ENCODE assay signal across 10 cellular contexts in the genomic region with DNA sequence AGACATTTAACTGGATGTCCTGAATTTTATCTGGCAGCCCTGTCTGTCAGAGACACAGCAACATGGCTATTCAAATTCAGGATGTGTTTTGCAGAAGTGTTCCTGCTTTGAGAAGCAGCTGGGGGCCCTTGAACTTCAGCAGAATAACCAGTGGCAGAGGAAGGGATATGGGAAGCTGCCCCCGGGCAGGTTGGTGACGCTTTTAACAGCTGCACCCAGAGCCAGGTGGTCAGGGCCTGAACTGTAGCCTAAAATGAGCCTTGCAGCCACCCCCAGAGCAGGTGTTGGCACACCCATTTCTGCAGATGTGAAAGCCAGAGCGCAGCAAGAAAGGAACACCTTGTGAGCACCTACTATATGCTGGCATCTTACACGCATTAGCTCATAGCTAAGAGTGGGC.
DNase-seq lines count a peak whose midpoint lies in the region; ATAC-seq, FAIRE-seq and TF ChIP-seq lines count a peak whose summit lies in the region.
"Had no signal": no experiment of that assay in that cellular context is flagged by ENCODE, and none has a peak within 500 bp of the region (broad histone marks: within the 10 kb centered on the region; RNA-seq: fewer than 3 reads in every experiment).

No MANE protein-coding gene starts in this region.

- peaks cover 18% of the 10 kb centered on the region for H3K4me1 Mint-ChIP-seq in HFFc6 (ENCODE audit: low read depth)

- no peak for FAIRE-seq in small intestine (lab: Jason Lieb, UNC)
- FAIRE-seq: bronchial epithelial cell had no signal

- H3K9me3 Mint-ChIP-seq in HFFc6 = no peaks in the 10 kb centered on the region

- WGBS in right lobe of liver (ENCODE audit: insufficient coverage, low coverage, low lambda C conversion rate, missing lambda C conversion rate) = 74% methylated on average over 4 of the region's 4 CpGs
- WGBS in small intestine, 3 donors = 19 to 46% (median 27%) methylated on average over 4 of the region's 4 CpGs

- H3K36me3 ChIP-seq in right lobe of liver (no peaks in the 10 kb centered on the region), small intestine (ENCODE audit: control insufficient read depth in 2 of 2, insufficient read depth in 2 of 2, low read length in 2 of 2) (no peaks in the 10 kb centered on the region)

- ATAC-seq in GM18508 (IDR thresholded peaks at IDR 0.05; ENCODE audit: insufficient read depth, unreplicated experiment) (peak; percentile 41), GM21825 (IDR thresholded peaks at IDR 0.05; ENCODE audit: unreplicated experiment) (peak; percentile 54), right lobe of liver (peak in 3 of 4 donors; percentile 16 to 37 (median 24))

- no peaks in the 10 kb centered on the region for H3K36me3 Mint-ChIP-seq in HFFc6 (ENCODE audit: low read depth)

- DNase-seq in NCI-H146 (lab: John Stamatoyannopoulos, UW) (peak; percentile 74), right lobe of liver (no peak), NCI-H226 (no peak), HFFc6 (no peak), small intestine (no peak), EL (no peak)
- DNase-seq: kidney glomerular epithelial cell had no signal

- H3K27ac Mint-ChIP-seq in HFFc6 = no peak overlapping the region

- no peak overlapping the region for H3K4me3 Mint-ChIP-seq in HFFc6

- H3K4me1 ChIP-seq in right lobe of liver = peaks cover 0 to 6% (median 0%) of the 10 kb centered on the region in 4 donors
- H3K4me1 ChIP-seq in small intestine (ENCODE audit: control insufficient read depth in 2 of 2, insufficient read depth in 1 of 2, low read depth in 1 of 2, low read length in 1 of 2) = no peaks in the 10 kb centered on the region

- peaks cover 11% of the 10 kb centered on the region for H3K27me3 Mint-ChIP-seq in HFFc6 (ENCODE audit: insufficient read depth)

- H3K27me3 ChIP-seq in right lobe of liver (no peaks in the 10 kb centered on the region), small intestine (ENCODE audit: control insufficient read depth in 2 of 2, insufficient read depth in 2 of 2, low read length in 2 of 2) (no peaks in the 10 kb centered on the region)

- H3K4me3 ChIP-seq in right lobe of liver (no peak overlapping the region), small intestine (ENCODE audit: low read depth in 1 of 2, low read length in 2 of 2) (no peak overlapping the region)

- intact Hi-C loops in right lobe of liver (cut with DNase I) = no loop called here

- TF ChIP-seq CTCF in right lobe of liver (IDR thresholded peaks at IDR 0.05) (no peak), HFFc6 (IDR thresholded peaks at IDR 0.05) (no peak)

- H3K9me3 ChIP-seq in right lobe of liver (no peaks in the 10 kb centered on the region), small intestine (ENCODE audit: control insufficient read depth, low read depth) (no peaks in the 10 kb centered on the region)

- H3K27ac ChIP-seq in right lobe of liver (no peak overlapping the region), small intestine (ENCODE audit: low read depth in 1 of 2, low read length in 1 of 2) (peak overlapping the region in 1 of 2 donors; percentile 69)

- TF ChIP-seq POLR2A in right lobe of liver (IDR thresholded peaks at IDR 0.05) = no peak
